ENCODE assay signal across 15 cellular contexts in genomic region chr3:11556234-11556633, GRCh38.
DNase-seq lines count a peak whose midpoint lies in the region; ATAC-seq and TF ChIP-seq lines count a peak whose summit lies in the region.
"Had no signal": no experiment of that assay in that cellular context is flagged by ENCODE, and none has a peak within 500 bp of the region (broad histone marks: within the 10 kb centered on the region; RNA-seq: fewer than 3 reads in every experiment).

No MANE protein-coding gene starts in this region.

- H4K5ac ChIP-seq in mesendoderm (ENCODE audit: low read length): no peak overlapping the region

- no peak overlapping the region for H4K8ac ChIP-seq in mesendoderm (ENCODE audit: low read depth, low read length)

- no peaks in the 10 kb centered on the region for H3K27me3 Mint-ChIP-seq in MCF 10A (ENCODE audit: insufficient read depth, unreplicated experiment)
- peaks cover 31% of the 10 kb centered on the region for H3K27me3 Mint-ChIP-seq in endothelial cell (ENCODE audit: unreplicated experiment)
- H3K27me3 Mint-ChIP-seq: dendritic cell treated with granulocyte-macrophage colony-stimulating factor and Interleukin-4, amounts not matched to agents 40 ng/mL and 50 ng/mL, for 4 days had no signal

- POLR2A ChIA-PET in MCF 10A (lab: Yijun Ruan, JAX): interaction anchor here (1.0 kb wide), 1 partner anchor 170 kb away, joined by 4 read pairs; no protein-coding TSS in a partner anchor

- no peak for TF ChIP-seq POLR2A in breast epithelium (IDR thresholded peaks at IDR 0.05)

- peaks cover 66% of the 10 kb centered on the region for H3K79me2 ChIP-seq in osteoblast (ENCODE audit: insufficient read depth, low read length)
- no peaks in the 10 kb centered on the region for H3K79me2 ChIP-seq in mesendoderm (ENCODE audit: control insufficient read depth, insufficient read depth, low read length)

- no peak overlapping the region for H3K18ac ChIP-seq in mesendoderm (ENCODE audit: low read length)

- DNase-seq in breast epithelium (ENCODE audit: low spot score in 2 of 2): peak in 1 of 2 donors; percentile 50
- no peak for DNase-seq in MCF 10A (ENCODE audit: unreplicated experiment)
- no peak for DNase-seq in endothelial cell (ENCODE audit: low spot score)
- peak; percentile 14 for DNase-seq in osteoblast (ENCODE audit: insufficient read length, low spot score, missing footprints)
- DNase-seq in upper lobe of right lung: peak; percentile 46
- no peak for DNase-seq in mesendoderm
- DNase-seq in NCI-H2196 (lab: John Stamatoyannopoulos, UW; ENCODE audit: unreplicated experiment): no peak
- DNase-seq: MM.1S, nucleus accumbens, RPMI8226, spleen had no signal

- H3K4me1 Mint-ChIP-seq in MCF 10A (ENCODE audit: insufficient read depth, unreplicated experiment) (peaks cover 10% of the 10 kb centered on the region), endothelial cell (ENCODE audit: unreplicated experiment) (peaks cover 42% of the 10 kb centered on the region)

- H4K20me1 ChIP-seq in osteoblast (ENCODE audit: insufficient read depth, low read length): peaks cover 26% of the 10 kb centered on the region

- peaks cover 5% of the 10 kb centered on the region for H3K79me1 ChIP-seq in mesendoderm (ENCODE audit: low read length)

- TF ChIP-seq CTCF in breast epithelium (IDR thresholded peaks at IDR 0.05): no peak
- TF ChIP-seq CTCF in MCF 10A (IDR thresholded peaks at IDR 0.05; ENCODE audit: unreplicated experiment): no peak
- TF ChIP-seq CTCF in endothelial cell (IDR thresholded peaks at IDR 0.05; ENCODE audit: unreplicated experiment): no peak
- no peak for TF ChIP-seq CTCF in osteoblast (IDR thresholded peaks at IDR 0.05; ENCODE audit: extremely low read depth, low read depth, low read length)
- TF ChIP-seq CTCF in upper lobe of right lung (IDR thresholded peaks at IDR 0.05): no peak

- H2BK5ac ChIP-seq in mesendoderm (ENCODE audit: low read length): no peak overlapping the region

- intact Hi-C loops in breast epithelium (cut with DNase I; ENCODE audit: low total_unique reads) (no loop called here), MCF 10A (cut with micrococcal nuclease) (no loop called here), upper lobe of right lung (cut with DNase I) (no loop called here)

- no peak overlapping the region for H3K23ac ChIP-seq in mesendoderm (ENCODE audit: low read length)

- no peaks in the 10 kb centered on the region for H3K27me3 ChIP-seq in breast epithelium
- no peaks in the 10 kb centered on the region for H3K27me3 ChIP-seq in osteoblast (ENCODE audit: insufficient read depth, low read length)
- no peaks in the 10 kb centered on the region for H3K27me3 ChIP-seq in upper lobe of right lung
- no peaks in the 10 kb centered on the region for H3K27me3 ChIP-seq in mesendoderm (ENCODE audit: insufficient read depth, low read length, poor library complexity)
- H3K27me3 ChIP-seq: adrenal gland, spleen had no signal

- H3K4me3 ChIP-seq in breast epithelium (no peak overlapping the region), osteoblast (ENCODE audit: insufficient read depth, low read length) (no peak overlapping the region), upper lobe of right lung (no peak overlapping the region), mesendoderm (ENCODE audit: low read length) (no peak overlapping the region)
- H3K4me3 ChIP-seq: adrenal gland, spleen had no signal

- H3K9me3 ChIP-seq in breast epithelium (no peaks in the 10 kb centered on the region), osteoblast (ENCODE audit: low read depth, low read length) (no peaks in the 10 kb centered on the region), upper lobe of right lung (no peaks in the 10 kb centered on the region)
- H3K9me3 ChIP-seq: adrenal gland, spleen had no signal

- H3K9me3 Mint-ChIP-seq in MCF 10A (ENCODE audit: unreplicated experiment): no peaks in the 10 kb centered on the region
- H3K9me3 Mint-ChIP-seq in endothelial cell (ENCODE audit: unreplicated experiment): no peaks in the 10 kb centered on the region
- H3K9me3 Mint-ChIP-seq: dendritic cell treated with granulocyte-macrophage colony-stimulating factor and Interleukin-4, amounts not matched to agents 40 ng/mL and 50 ng/mL, for 4 days; T-helper 2 cell treated with Interferon-gamma antibody and Interleukin-4, amounts not matched to agents 5 μg/mL and 100 μg/mL, for 36 hours had no signal

- H2AK5ac ChIP-seq in mesendoderm (ENCODE audit: low read length): no peak overlapping the region

- no peak overlapping the region for H3K4ac ChIP-seq in mesendoderm (ENCODE audit: low read depth, low read length)

- H3K36me3 ChIP-seq in breast epithelium (no peaks in the 10 kb centered on the region), osteoblast (ENCODE audit: insufficient read depth, low read length) (peaks cover 41% of the 10 kb centered on the region), upper lobe of right lung (peaks cover 45% of the 10 kb centered on the region), mesendoderm (ENCODE audit: control insufficient read depth, insufficient read depth, low read length) (peaks cover 2% of the 10 kb centered on the region)

- H3K36me3 Mint-ChIP-seq in MCF 10A (ENCODE audit: insufficient read depth, unreplicated experiment) (peaks cover 71% of the 10 kb centered on the region), endothelial cell (ENCODE audit: low read depth, unreplicated experiment) (peaks cover 52% of the 10 kb centered on the region)

- no peak overlapping the region for H2AFZ ChIP-seq in osteoblast (ENCODE audit: low read length)

- H2BK15ac ChIP-seq in mesendoderm (replicated peaks; ENCODE audit: low read depth): no peak overlapping the region

- H3K9ac ChIP-seq in mesendoderm (ENCODE audit: low read length): no peak overlapping the region

- BruUV-seq in MCF 10A (replicated peaks; lab: Mats Ljungman, UMichigan): no TSS peak

- no peak overlapping the region for H2BK120ac ChIP-seq in mesendoderm (ENCODE audit: low read depth, low read length)

- 100% methylated on average over 2 of the region's 14 CpGs for WGBS in mesendoderm (ENCODE audit: extremely low coverage, insufficient coverage, low lambda C conversion rate)

- H3K4me2 ChIP-seq in osteoblast (ENCODE audit: insufficient read depth, low read length) (no peak overlapping the region), mesendoderm (ENCODE audit: low read length) (no peak overlapping the region)

- H3K4me3 Mint-ChIP-seq in MCF 10A (ENCODE audit: unreplicated experiment) (no peak overlapping the region), endothelial cell (ENCODE audit: unreplicated experiment) (peak overlapping the region; percentile 39)
- H3K4me3 Mint-ChIP-seq: dendritic cell treated with granulocyte-macrophage colony-stimulating factor and Interleukin-4, amounts not matched to agents 40 ng/mL and 50 ng/mL, for 4 days; T-helper 2 cell treated with Interferon-gamma antibody and Interleukin-4, amounts not matched to agents 5 μg/mL and 100 μg/mL, for 36 hours had no signal

- no peak overlapping the region for H3K56ac ChIP-seq in mesendoderm (ENCODE audit: low read length)

- no peak overlapping the region for H3K27ac Mint-ChIP-seq in MCF 10A (ENCODE audit: low read depth, unreplicated experiment)
- H3K27ac Mint-ChIP-seq in endothelial cell (ENCODE audit: unreplicated experiment): peak overlapping the region; percentile 43
- H3K27ac Mint-ChIP-seq: dendritic cell treated with granulocyte-macrophage colony-stimulating factor and Interleukin-4, amounts not matched to agents 40 ng/mL and 50 ng/mL, for 4 days; T-helper 2 cell treated with Interferon-gamma antibody and Interleukin-4, amounts not matched to agents 5 μg/mL and 100 μg/mL, for 36 hours had no signal

- CTCF ChIA-PET in MCF 10A (lab: Yijun Ruan, JAX): no interaction called here

- ATAC-seq in upper lobe of right lung (no peak), HG03469 (IDR thresholded peaks at IDR 0.05; ENCODE audit: unreplicated experiment) (no peak)

- H3K4me1 ChIP-seq in breast epithelium (peaks cover 3 to 15% of the 10 kb centered on the region in 2 donors), osteoblast (ENCODE audit: insufficient read depth, low read length) (peaks cover 39% of the 10 kb centered on the region), upper lobe of right lung (peaks cover 53% of the 10 kb centered on the region), mesendoderm (ENCODE audit: control insufficient read depth, low read depth, low read length) (no peaks in the 10 kb centered on the region)

- peak overlapping the region; percentile 46 to 82 for H3K27ac ChIP-seq in breast epithelium
- peak overlapping the region; percentile 97 for H3K27ac ChIP-seq in osteoblast (ENCODE audit: low read depth, low read length)
- H3K27ac ChIP-seq in upper lobe of right lung: peak overlapping the region; percentile 42
- H3K27ac ChIP-seq in mesendoderm (ENCODE audit: low read depth, low read length): no peak overlapping the region

Comparison
In these comparisons a context has a peak if more than half of its experiments do, and no peak if none do; other contexts are left out.
1. DNase-seq: peak in osteoblast (single experiment) and upper lobe of right lung (single experiment); none in MCF 10A (single experiment), endothelial cell (single experiment), mesendoderm (single experiment) and NCI-H2196 (single experiment).